21 cellular contexts compared by ENCODE assay signal in the genomic region with DNA sequence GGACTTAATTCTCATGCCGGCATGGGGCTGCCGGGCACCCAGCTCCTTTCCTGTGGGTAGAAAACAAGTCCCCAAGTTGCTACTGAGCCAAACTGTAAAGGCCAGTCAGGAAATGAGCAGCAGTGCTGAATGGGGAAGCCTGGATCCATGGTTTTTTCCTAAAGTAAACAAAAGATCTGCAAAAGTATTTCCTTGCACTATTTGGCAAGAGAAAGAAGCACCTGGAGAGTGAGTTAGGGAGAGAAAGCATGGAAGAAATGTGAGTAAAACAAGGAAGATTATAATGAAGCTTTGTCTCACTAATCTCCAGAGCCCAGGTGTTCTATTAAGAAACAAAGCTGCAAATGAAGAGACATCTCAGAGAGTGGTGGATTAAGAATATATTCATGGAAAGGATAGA.
A peak's percentile ranks its signal among the peaks of the same experiment; 100 is the strongest.
DNase-seq lines count a peak whose midpoint lies in the region; ATAC-seq, FAIRE-seq and TF ChIP-seq lines count a peak whose summit lies in the region.
"Had no signal": no experiment of that assay in that cellular context is flagged by ENCODE, and none has a peak within 500 bp of the region (broad histone marks: within the 10 kb centered on the region; RNA-seq: fewer than 3 reads in every experiment).

No MANE protein-coding gene starts in this region.

- H3K27me3 ChIP-seq in HUES48 (ENCODE audit: control insufficient read depth, insufficient read depth, low read length) (no peaks in the 10 kb centered on the region), astrocyte (ENCODE audit: insufficient read depth, low read length) (no peaks in the 10 kb centered on the region)
- H3K27me3 ChIP-seq: esophagus squamous epithelium, ovary, Peyer's patch, suprapubic skin had no signal

- no peak for TF ChIP-seq CTCF in astrocyte (IDR thresholded peaks at IDR 0.05; ENCODE audit: insufficient read depth, low read depth, low read length)
- TF ChIP-seq CTCF in fibroblast of villous mesenchyme (IDR thresholded peaks at IDR 0.05; ENCODE audit: insufficient read depth, low read depth, low read length): no peak
- no peak for TF ChIP-seq CTCF in MCF 10A (IDR thresholded peaks at IDR 0.05; ENCODE audit: unreplicated experiment)

- BruUV-seq in MCF 10A (replicated peaks; lab: Mats Ljungman, UMichigan): no TSS peak

- H3K9ac ChIP-seq in HUES48 (ENCODE audit: low read depth, low read length) (peak overlapping the region; percentile 84), astrocyte (ENCODE audit: low read length) (no peak overlapping the region)
- H3K9ac ChIP-seq: SK-N-SH had no signal

- H3K4me3 Mint-ChIP-seq in astrocyte (ENCODE audit: unreplicated experiment) (no peak overlapping the region), MCF 10A (ENCODE audit: unreplicated experiment) (no peak overlapping the region)

- intact Hi-C loops in MCF 10A (cut with micrococcal nuclease): no loop called here

- ATAC-seq in HG03460 (IDR thresholded peaks at IDR 0.05; ENCODE audit: unreplicated experiment) (no peak), HG02870 (IDR thresholded peaks at IDR 0.05; ENCODE audit: unreplicated experiment) (no peak)
- ATAC-seq: left colon had no signal

- H3K27ac Mint-ChIP-seq in astrocyte (ENCODE audit: unreplicated experiment) (no peak overlapping the region), MCF 10A (ENCODE audit: low read depth, unreplicated experiment) (no peak overlapping the region)

- H3K4me3 ChIP-seq in HUES48 (ENCODE audit: low read depth, low read length) (peak overlapping the region; percentile 31), astrocyte (ENCODE audit: insufficient read depth, low read depth, low read length) (no peak overlapping the region), fibroblast of villous mesenchyme (ENCODE audit: low read depth, low read length) (no peak overlapping the region)
- H3K4me3 ChIP-seq: esophagus squamous epithelium, ovary, Peyer's patch, suprapubic skin had no signal

- H3K4me2 ChIP-seq in astrocyte (ENCODE audit: low read length): no peak overlapping the region
- H3K4me2 ChIP-seq: SK-N-SH had no signal

- no peak overlapping the region for H2AFZ ChIP-seq in astrocyte (ENCODE audit: low read depth, low read length)

- POLR2A ChIA-PET in MCF 10A (lab: Yijun Ruan, JAX): interaction anchor here (1.2 kb wide), 1 partner anchor 25 kb away, joined by 3 read pairs; no protein-coding TSS in a partner anchor

- no peaks in the 10 kb centered on the region for H3K79me2 ChIP-seq in astrocyte (ENCODE audit: insufficient read depth, low read length)

- H3K9me3 ChIP-seq in HUES48 (ENCODE audit: control insufficient read depth, insufficient read depth, low read length): peaks cover 21% of the 10 kb centered on the region
- peaks cover 3% of the 10 kb centered on the region for H3K9me3 ChIP-seq in astrocyte (ENCODE audit: insufficient read depth, low read depth, low read length)
- H3K9me3 ChIP-seq: ovary, SK-N-SH had no signal

- no peaks in the 10 kb centered on the region for H4K20me1 ChIP-seq in astrocyte (ENCODE audit: insufficient read depth, low read length)

- peaks cover 9% of the 10 kb centered on the region for H3K9me3 Mint-ChIP-seq in astrocyte (ENCODE audit: unreplicated experiment)
- H3K9me3 Mint-ChIP-seq in MCF 10A (ENCODE audit: unreplicated experiment): peaks cover 7% of the 10 kb centered on the region

- H3K4me1 Mint-ChIP-seq in astrocyte (ENCODE audit: low read depth, unreplicated experiment): peaks cover 31% of the 10 kb centered on the region
- no peaks in the 10 kb centered on the region for H3K4me1 Mint-ChIP-seq in MCF 10A (ENCODE audit: insufficient read depth, unreplicated experiment)

- CTCF ChIA-PET in MCF 10A (lab: Yijun Ruan, JAX): interaction anchor here (0.8 kb wide), 1 partner anchor 23 kb away, joined by 3 read pairs; no protein-coding TSS in a partner anchor

- FAIRE-seq in astrocyte (lab: Jason Lieb, UNC): no peak

- H3K36me3 Mint-ChIP-seq in astrocyte (ENCODE audit: low read depth, unreplicated experiment) (peaks cover 21% of the 10 kb centered on the region), MCF 10A (ENCODE audit: insufficient read depth, unreplicated experiment) (peaks cover 48% of the 10 kb centered on the region)

- H3K27ac ChIP-seq in HUES48 (ENCODE audit: low read depth, low read length) (peak overlapping the region; percentile 98), astrocyte (ENCODE audit: low read depth, low read length) (no peak overlapping the region)
- H3K27ac ChIP-seq: esophagus squamous epithelium, ovary, Peyer's patch, suprapubic skin had no signal

- peaks cover 65% of the 10 kb centered on the region for H3K4me1 ChIP-seq in HUES48 (ENCODE audit: control insufficient read depth, insufficient read depth, low read length)
- H3K4me1 ChIP-seq in astrocyte (ENCODE audit: insufficient read depth, low read length): peaks cover 11% of the 10 kb centered on the region

- no peaks in the 10 kb centered on the region for H3K36me3 ChIP-seq in HUES48 (ENCODE audit: control insufficient read depth, insufficient read depth, low read length)
- H3K36me3 ChIP-seq in astrocyte (ENCODE audit: insufficient read depth, low read length): no peaks in the 10 kb centered on the region
- H3K36me3 ChIP-seq: ovary, Peyer's patch, suprapubic skin had no signal

- H3K27me3 Mint-ChIP-seq in astrocyte (ENCODE audit: low read depth, unreplicated experiment) (no peaks in the 10 kb centered on the region), MCF 10A (ENCODE audit: insufficient read depth, unreplicated experiment) (no peaks in the 10 kb centered on the region)

- DNase-seq in astrocyte (ENCODE audit: low read depth) (peak; percentile 7), fibroblast of villous mesenchyme (ENCODE audit: low read depth) (peak; percentile 25), pulmonary artery endothelial cell (ENCODE audit: low read depth, low spot score) (peak; percentile 36), mesenteric fat pad (ENCODE audit: low spot score) (no peak), MCF 10A (ENCODE audit: unreplicated experiment) (no peak)
- DNase-seq: activated CD4-positive, alpha-beta T cell treated with anti-CD3 and anti-CD28 coated beads for 4 hours; activated naive CD4-positive, alpha-beta T cell treated with Interleukin-2 at 50 U/mL for 16 hours; COR-L47; esophagus squamous epithelium; left colon; NCI-H2029 treated with DMSO at 0.1 percent for 48 hours; NCI-H524 treated with DMSO at 0.1 percent for 48 hours; ovary; Peyer's patch; SK-N-SH; stimulated activated CD4-positive, alpha-beta T cell treated with anti-CD3 and anti-CD28 coated beads, Interleukin-2, amount 100 ng/mL, for 48 hours; T1000 had no signal

Comparison
In these comparisons a context has a peak if more than half of its experiments do, and no peak if none do; other contexts are left out.
1. DNase-seq: peak in astrocyte (single experiment), fibroblast of villous mesenchyme (single experiment) and pulmonary artery endothelial cell (single experiment); none in mesenteric fat pad (single experiment) and MCF 10A (single experiment).